7 cellular contexts compared by ENCODE assay signal in the genomic region with DNA sequence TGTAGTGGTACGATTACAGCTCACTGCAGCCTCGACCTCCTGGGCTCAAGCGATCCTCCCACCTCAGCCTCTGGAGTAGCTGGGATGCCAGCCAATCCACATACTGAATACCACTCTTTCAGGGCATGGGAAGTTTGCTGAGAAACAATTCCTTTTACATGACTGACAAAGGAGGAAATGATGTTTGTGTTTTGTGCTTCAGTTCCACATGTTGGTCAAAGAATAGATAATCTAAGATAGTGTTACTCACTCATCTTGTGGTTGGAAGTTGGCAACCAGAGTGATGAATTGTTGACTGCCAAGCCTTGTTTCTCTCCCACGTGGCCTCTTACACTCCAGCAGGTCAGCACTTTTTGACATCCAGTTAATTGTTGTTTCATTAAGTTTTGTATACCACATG. TPM values are rescaled to one million over a fixed set of nuclear protein-coding genes. Genes with fewer than 3 reads are reported as not detected.
DNase-seq lines count a peak whose midpoint lies in the region; FAIRE-seq and TF ChIP-seq lines count a peak whose summit lies in the region.
"Had no signal": no experiment of that assay in that cellular context is flagged by ENCODE, and none has a peak within 500 bp of the region (broad histone marks: within the 10 kb centered on the region; RNA-seq: fewer than 3 reads in every experiment).

No MANE protein-coding gene starts in this region.

- H2BK15ac ChIP-seq in neuronal stem cell (ENCODE audit: low read length): no peak overlapping the region

- DNase-seq in CD1c-positive myeloid dendritic cell (ENCODE audit: extremely low spot score): peak; percentile 81
- peak; percentile 84 for DNase-seq in M059J (ENCODE audit: low read depth)
- DNase-seq in bronchial epithelial cell (ENCODE audit: low read depth): peak; percentile 66
- DNase-seq in neuronal stem cell (ENCODE audit: low spot score): no peak
- no peak for DNase-seq in NCI-H69 (lab: John Stamatoyannopoulos, UW)
- no peak for DNase-seq in neural progenitor cell (ENCODE audit: low spot score)

- TF ChIP-seq CTCF in bronchial epithelial cell (IDR thresholded peaks at IDR 0.05; ENCODE audit: insufficient read depth, low read length, severe bottlenecking) (no peak), neural progenitor cell (IDR thresholded peaks at IDR 0.05) (no peak)

- no peak overlapping the region for H3K4me3 ChIP-seq in bronchial epithelial cell (ENCODE audit: low read depth, low read length)
- H3K4me3 ChIP-seq in neuronal stem cell (ENCODE audit: low read length in 2 of 2): no peak overlapping the region
- no peak overlapping the region for H3K4me3 ChIP-seq in neural progenitor cell

- no peak overlapping the region for H3K4ac ChIP-seq in neuronal stem cell (ENCODE audit: low read length)

- no peaks in the 10 kb centered on the region for H3K4me1 Mint-ChIP-seq in neural progenitor cell

- H2AFZ ChIP-seq in neuronal stem cell (ENCODE audit: low read length) (no peak overlapping the region), neural progenitor cell (replicated peaks) (no peak overlapping the region)

- no peak overlapping the region for H4K91ac ChIP-seq in neuronal stem cell (ENCODE audit: low read depth, low read length, poor library complexity)

- FAIRE-seq in bronchial epithelial cell (lab: Jason Lieb, UNC): no peak

- no peak overlapping the region for H2AK5ac ChIP-seq in neuronal stem cell (ENCODE audit: low read depth, low read length)

- H3K23ac ChIP-seq in neuronal stem cell (ENCODE audit: low read depth, low read length, poor library complexity): no peak overlapping the region

- no peaks in the 10 kb centered on the region for H3K79me1 ChIP-seq in neuronal stem cell (ENCODE audit: low read depth, low read length)

- H4K8ac ChIP-seq in neuronal stem cell (ENCODE audit: low read depth, low read length): no peak overlapping the region

- no peak overlapping the region for H2BK5ac ChIP-seq in neuronal stem cell (ENCODE audit: low read length)

- no peaks in the 10 kb centered on the region for H3K36me3 Mint-ChIP-seq in neural progenitor cell

- no peak overlapping the region for H2BK120ac ChIP-seq in neuronal stem cell (ENCODE audit: low read depth, low read length)

- H3K27me3 Mint-ChIP-seq in neural progenitor cell (ENCODE audit: insufficient read depth, low read depth): peaks cover 5% of the 10 kb centered on the region

- H3K27ac ChIP-seq in neuronal stem cell (replicated peaks; ENCODE audit: low read length) (no peak overlapping the region), neural progenitor cell (no peak overlapping the region)

- no peak overlapping the region for H3K14ac ChIP-seq in neuronal stem cell (ENCODE audit: low read length)

- H2BK12ac ChIP-seq in neuronal stem cell (ENCODE audit: low read length): no peak overlapping the region

- H3F3A ChIP-seq in neural progenitor cell (ENCODE audit: low read depth): no peaks in the 10 kb centered on the region

- no peak overlapping the region for H3K18ac ChIP-seq in neuronal stem cell (ENCODE audit: low read length)

- WGBS in neuronal stem cell (ENCODE audit: extremely low coverage in 2 of 2, insufficient read length in 2 of 2, insufficient replicate concordance in 1 of 2), 2 donors: no CpG with 5 or more reads among the region's 4 CpGs

- H3K79me2 ChIP-seq in neural progenitor cell (ENCODE audit: low read depth): no peaks in the 10 kb centered on the region

- H3K4me1 ChIP-seq in neuronal stem cell (ENCODE audit: control insufficient read depth in 2 of 2, insufficient read depth in 1 of 2, low read depth in 1 of 2, low read length in 2 of 2): no peaks in the 10 kb centered on the region
- no peaks in the 10 kb centered on the region for H3K4me1 ChIP-seq in neural progenitor cell

- no peaks in the 10 kb centered on the region for H4K20me1 ChIP-seq in neural progenitor cell (ENCODE audit: low read depth)

- no peak overlapping the region for H3K4me3 Mint-ChIP-seq in neural progenitor cell

- no peak overlapping the region for H3K9ac ChIP-seq in neuronal stem cell (ENCODE audit: low read depth, low read length, poor library complexity)
- H3K9ac ChIP-seq in neural progenitor cell: no peak overlapping the region

- H3K27ac Mint-ChIP-seq in neural progenitor cell: no peak overlapping the region

- no peak overlapping the region for H3K4me2 ChIP-seq in neuronal stem cell (ENCODE audit: insufficient read depth, low read length, poor library complexity, severe bottlenecking)
- no peak overlapping the region for H3K4me2 ChIP-seq in neural progenitor cell

- H3K9me3 Mint-ChIP-seq in neural progenitor cell: peaks cover 13% of the 10 kb centered on the region

- no peaks in the 10 kb centered on the region for H3K36me3 ChIP-seq in bronchial epithelial cell (ENCODE audit: control insufficient read depth, insufficient read depth, low read length)
- no peaks in the 10 kb centered on the region for H3K36me3 ChIP-seq in neuronal stem cell (replicated peaks in 1 of 2; ENCODE audit: control insufficient read depth in 2 of 2, insufficient read depth in 2 of 2, low read length in 2 of 2)
- no peaks in the 10 kb centered on the region for H3K36me3 ChIP-seq in neural progenitor cell

- H3K9me3 ChIP-seq in neuronal stem cell (replicated peaks in 1 of 2; ENCODE audit: control insufficient read depth in 2 of 2, insufficient read depth in 1 of 2, low read depth in 1 of 2, low read length in 2 of 2) (peaks cover 0 to 9% of the 10 kb centered on the region in 2 donors), neural progenitor cell (ENCODE audit: low read depth) (peaks cover 5% of the 10 kb centered on the region)

- no peaks in the 10 kb centered on the region for H3K27me3 ChIP-seq in bronchial epithelial cell (ENCODE audit: control insufficient read depth, insufficient read depth, low read length)
- peaks cover 0 to 6% (median 0%) of the 10 kb centered on the region in 3 experiments for H3K27me3 ChIP-seq in neuronal stem cell (ENCODE audit: control insufficient read depth in 3 of 3, insufficient read depth in 3 of 3, low read depth in 1 of 3, low read length in 3 of 3)
- no peaks in the 10 kb centered on the region for H3K27me3 ChIP-seq in neural progenitor cell

RNA-seq across cellular contexts. Expression of gene MBD3L2B, which starts 7.6 kb away (rescaled TPM):
- total RNA-seq in M059J (2014; rRNA removed; shearing (Covaris generic)): not detected in 2 replicates
- total RNA-seq in bronchial epithelial cell: not detected in 2 replicates
- not detected for polyA plus RNA-seq in neuronal stem cell (2013, experiment 1 of 2)
- not detected for polyA plus RNA-seq in neuronal stem cell (2013, experiment 2 of 2)
- not detected in 2 replicates for total RNA-seq in neural progenitor cell (ENCODE audit: low replicate concordance)
- total RNA-seq: esophagus mucosa had no signal

RNA-seq across cellular contexts. Expression of gene MBD3L5, which starts 16.7 kb away (rescaled TPM):
- total RNA-seq in M059J (2014; rRNA removed; shearing (Covaris generic)): not detected in 2 replicates
- total RNA-seq in bronchial epithelial cell: not detected in 2 replicates
- not detected for polyA plus RNA-seq in neuronal stem cell (2013, experiment 1 of 2)
- polyA plus RNA-seq in neuronal stem cell (2013, experiment 2 of 2): not detected
- not detected in 2 replicates for total RNA-seq in neural progenitor cell (ENCODE audit: low replicate concordance)
- total RNA-seq: esophagus mucosa had no signal

RNA-seq across cellular contexts. Expression of gene MBD3L4, which starts 26.3 kb away (rescaled TPM):
- total RNA-seq in M059J (2014; rRNA removed; shearing (Covaris generic)): not detected in 2 replicates
- total RNA-seq in bronchial epithelial cell (not detected in 2 replicates), neural progenitor cell (ENCODE audit: low replicate concordance) (not detected in 2 replicates)
- not detected for polyA plus RNA-seq in neuronal stem cell (2013, experiment 1 of 2)
- polyA plus RNA-seq in neuronal stem cell (2013, experiment 2 of 2): not detected
- total RNA-seq: esophagus mucosa had no signal

RNA-seq across cellular contexts. Expression of gene MBD3L2, which starts 35.4 kb away (rescaled TPM):
- not detected in 2 replicates for total RNA-seq in M059J (2014; rRNA removed; shearing (Covaris generic))
- total RNA-seq in bronchial epithelial cell (not detected in 2 replicates), neural progenitor cell (ENCODE audit: low replicate concordance) (not detected in 2 replicates)
- polyA plus RNA-seq in neuronal stem cell (2013, experiment 1 of 2): not detected
- not detected for polyA plus RNA-seq in neuronal stem cell (2013, experiment 2 of 2)
- total RNA-seq: esophagus mucosa had no signal

RNA-seq across cellular contexts. Expression of gene MBD3L3, which starts 44.8 kb away (rescaled TPM):
- not detected in 2 replicates for total RNA-seq in M059J (2014; rRNA removed; shearing (Covaris generic))
- total RNA-seq in bronchial epithelial cell (not detected in 2 replicates), neural progenitor cell (ENCODE audit: low replicate concordance) (not detected in 2 replicates)
- polyA plus RNA-seq in neuronal stem cell (2013, experiment 1 of 2): not detected
- not detected for polyA plus RNA-seq in neuronal stem cell (2013, experiment 2 of 2)
- total RNA-seq: esophagus mucosa had no signal

Comparison
In these comparisons a context has a peak if more than half of its experiments do, and no peak if none do; other contexts are left out.
1. DNase-seq: peak in CD1c-positive myeloid dendritic cell (single experiment), M059J (single experiment) and bronchial epithelial cell (single experiment); none in neuronal stem cell (single experiment), NCI-H69 (single experiment) and neural progenitor cell (single experiment).